In genomic region chr1:111515291-111516007, GRCh38 we compare ENCODE assay signal across 8 cellular contexts. TPM values are rescaled to one million over a fixed set of nuclear protein-coding genes. Genes with fewer than 3 reads are reported as not detected.
A peak's percentile ranks its signal among the peaks of the same experiment; 100 is the strongest.
DNase-seq lines count a peak whose midpoint lies in the region; ATAC-seq and TF ChIP-seq lines count a peak whose summit lies in the region.

No MANE protein-coding gene starts in this region.

- H3K4me3 ChIP-seq in left ventricle myocardium inferior = peak overlapping the region; percentile 61

- TF ChIP-seq CTCF in left ventricle myocardium inferior (IDR thresholded peaks at IDR 0.05; ENCODE audit: borderline replicate concordance) = no peak

- H3K27ac ChIP-seq in left ventricle myocardium inferior (replicated peaks) = peak overlapping the region; percentile 96

- DNase-seq in DMS79 treated with DMSO at 0.1 percent for 48 hours (lab: John Stamatoyannopoulos, UW) (peak; percentile 37), left ventricle myocardium inferior (peak; percentile 84), NCI-H1048 (lab: John Stamatoyannopoulos, UW) (no peak), DMS53 (lab: John Stamatoyannopoulos, UW) (no peak), SHP77 (lab: John Stamatoyannopoulos, UW) (no peak)
- peak; percentile 35 for DNase-seq in stimulated activated CD4-positive, alpha-beta T cell treated with anti-CD3 and anti-CD28 coated beads, Interleukin-4, amount 100 ng/mL, for 24 hours

- no peaks in the 10 kb centered on the region for H3K36me3 Mint-ChIP-seq in activated naive CD4-positive, alpha-beta T cell treated with anti-CD3 and anti-CD28 coated beads, Interleukin-2, amount 50 U/mL, for 24 hours

- H3K4me1 Mint-ChIP-seq in activated naive CD4-positive, alpha-beta T cell treated with anti-CD3 and anti-CD28 coated beads, Interleukin-2, amount 50 U/mL, for 24 hours = peaks cover 37% of the 10 kb centered on the region

- H3K27ac Mint-ChIP-seq in activated naive CD4-positive, alpha-beta T cell treated with anti-CD3 and anti-CD28 coated beads, Interleukin-2, amount 50 U/mL, for 24 hours = no peak overlapping the region

- no peaks in the 10 kb centered on the region for H3K27me3 ChIP-seq in left ventricle myocardium inferior (ENCODE audit: low read depth)

- peaks cover 77% of the 10 kb centered on the region for H3K4me1 ChIP-seq in left ventricle myocardium inferior

- no peaks in the 10 kb centered on the region for H3K36me3 ChIP-seq in left ventricle myocardium inferior

- peak; percentile 13 for ATAC-seq in HG03066 (IDR thresholded peaks at IDR 0.05; ENCODE audit: low read depth, unreplicated experiment)

- H3K9me3 Mint-ChIP-seq in activated naive CD4-positive, alpha-beta T cell treated with anti-CD3 and anti-CD28 coated beads, Interleukin-2, amount 50 U/mL, for 24 hours = no peaks in the 10 kb centered on the region

- no peaks in the 10 kb centered on the region for H3K27me3 Mint-ChIP-seq in activated naive CD4-positive, alpha-beta T cell treated with anti-CD3 and anti-CD28 coated beads, Interleukin-2, amount 50 U/mL, for 24 hours

- no peaks in the 10 kb centered on the region for H3K9me3 ChIP-seq in left ventricle myocardium inferior (replicated peaks)

- peak overlapping the region; percentile 75 for H3K4me3 Mint-ChIP-seq in activated naive CD4-positive, alpha-beta T cell treated with anti-CD3 and anti-CD28 coated beads, Interleukin-2, amount 50 U/mL, for 24 hours

- intact Hi-C loops in left ventricle myocardium inferior (cut with micrococcal nuclease) = loop anchor here (10.0 kb wide), 1 partner anchor 79 kb away; no protein-coding TSS in a partner anchor

RNA-seq across cellular contexts. Expression of gene ADORA3, which starts 12.0 kb away (rescaled TPM):
- total RNA-seq in left ventricle myocardium inferior = 3.1 TPM

RNA-seq across cellular contexts. Expression of gene TMIGD3, which starts 12.0 kb away (rescaled TPM):
- total RNA-seq in left ventricle myocardium inferior = 0.85 TPM

RNA-seq across cellular contexts. Expression of gene C1orf162, which starts 41.7 kb away (rescaled TPM):
- total RNA-seq in left ventricle myocardium inferior = 5.6 TPM

Comparison
In these comparisons a context has a peak if more than half of its experiments do, and no peak if none do; other contexts are left out.
1. DNase-seq: peak in DMS79 treated with DMSO at 0.1 percent for 48 hours (single experiment), left ventricle myocardium inferior (single experiment) and stimulated activated CD4-positive, alpha-beta T cell treated with anti-CD3 and anti-CD28 coated beads, Interleukin-4, amount 100 ng/mL, for 24 hours (single experiment); none in NCI-H1048 (single experiment), DMS53 (single experiment) and SHP77 (0 of 2).